ENCODE assay signal across 1 cellular context in genomic region chr1:38013027-38013588, GRCh38.
TF ChIP-seq lines count a peak whose summit lies in the region.

No MANE protein-coding gene starts in this region.

TF ChIP-seq in K562, 482 proteins besides CTCF, POLR2A, EP300 and RAD21 (continued from another document and continues in another):
- TF ChIP-seq, protein P1, sequence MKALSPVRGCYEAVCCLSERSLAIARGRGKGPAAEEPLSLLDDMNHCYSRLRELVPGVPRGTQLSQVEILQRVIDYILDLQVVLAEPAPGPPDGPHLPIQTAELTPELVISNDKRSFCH (CRISPR knock-in tag; IDR thresholded peaks at IDR 0.05): no peak
- TF ChIP-seq, protein P1 (tag; IDR thresholded peaks at IDR 0.05): no peak
- TF ChIP-seq AFF1 (IDR thresholded peaks at IDR 0.05; ENCODE audit: low read depth in 1 of 2, partially characterized antibody in 2 of 2): no peak
- TF ChIP-seq, protein P2, sequence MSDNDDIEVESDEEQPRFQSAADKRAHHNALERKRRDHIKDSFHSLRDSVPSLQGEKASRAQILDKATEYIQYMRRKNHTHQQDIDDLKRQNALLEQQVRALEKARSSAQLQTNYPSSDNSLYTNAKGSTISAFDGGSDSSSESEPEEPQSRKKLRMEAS (CRISPR knock-in tag; IDR thresholded peaks at IDR 0.05): no peak
- no peak for TF ChIP-seq DNMT1 (IDR thresholded peaks at IDR 0.05)
- TF ChIP-seq ZNF592 (IDR thresholded peaks at IDR 0.05): no peak
- no peak for TF ChIP-seq SLC30A9 (CRISPR knock-in tag; IDR thresholded peaks at IDR 0.05)
- TF ChIP-seq ZNF318 (IDR thresholded peaks at IDR 0.05; ENCODE audit: borderline replicate concordance in 1 of 2, low read depth in 1 of 2): no peak
- no peak for TF ChIP-seq ZNF354B (CRISPR knock-in tag; IDR thresholded peaks at IDR 0.05)
- TF ChIP-seq GTF2F1 (IDR thresholded peaks at IDR 0.05; ENCODE audit: low read depth, low read length): no peak
- TF ChIP-seq ZNF518B (CRISPR knock-in tag; IDR thresholded peaks at IDR 0.05): no peak
- no peak for TF ChIP-seq DMBX1 (CRISPR knock-in tag; IDR thresholded peaks at IDR 0.05; ENCODE audit: borderline replicate concordance)
- no peak for TF ChIP-seq CGGBP1 (CRISPR knock-in tag; IDR thresholded peaks at IDR 0.05)
- no peak for TF ChIP-seq MEF2A (IDR thresholded peaks at IDR 0.05; ENCODE audit: control insufficient read depth, low read depth, low read length)
- TF ChIP-seq ZNF561 (CRISPR knock-in tag; conservative IDR thresholded peaks at IDR 0.05): no peak
- TF ChIP-seq POLR2B (IDR thresholded peaks at IDR 0.05; ENCODE audit: low read depth, partially characterized antibody): no peak
- TF ChIP-seq XRCC3 (IDR thresholded peaks at IDR 0.05): no peak
- TF ChIP-seq ILF3 (IDR thresholded peaks at IDR 0.05; ENCODE audit: borderline replicate concordance): no peak; the same call in 1 of the 2 replicates
- TF ChIP-seq ZBTB43 (CRISPR knock-in tag; IDR thresholded peaks at IDR 0.05): no peak; the same call in 1 of the 2 replicates
- TF ChIP-seq ZNF408 (CRISPR knock-in tag; IDR thresholded peaks at IDR 0.05; ENCODE audit: low read depth): no peak
- TF ChIP-seq ZC3H8 (IDR thresholded peaks at IDR 0.05): no peak
- no peak for TF ChIP-seq PURB (CRISPR knock-in tag; IDR thresholded peaks at IDR 0.05; ENCODE audit: low read depth)
- TF ChIP-seq SMAD3 (CRISPR knock-in tag; conservative IDR thresholded peaks at IDR 0.05): no peak
- TF ChIP-seq U2AF2 (optimal IDR thresholded peaks at IDR 0.05; ENCODE audit: low read depth, low read length): no peak
- no peak for TF ChIP-seq SMAD1 (IDR thresholded peaks at IDR 0.05; ENCODE audit: low read depth, low read length, partially characterized antibody)
- peak; percentile 15 for TF ChIP-seq MEIS2 (IDR thresholded peaks at IDR 0.05; ENCODE audit: partially characterized antibody)
- no peak for TF ChIP-seq SRSF3 (IDR thresholded peaks at IDR 0.05; ENCODE audit: insufficient read depth, low read length)
- TF ChIP-seq, protein P3, sequence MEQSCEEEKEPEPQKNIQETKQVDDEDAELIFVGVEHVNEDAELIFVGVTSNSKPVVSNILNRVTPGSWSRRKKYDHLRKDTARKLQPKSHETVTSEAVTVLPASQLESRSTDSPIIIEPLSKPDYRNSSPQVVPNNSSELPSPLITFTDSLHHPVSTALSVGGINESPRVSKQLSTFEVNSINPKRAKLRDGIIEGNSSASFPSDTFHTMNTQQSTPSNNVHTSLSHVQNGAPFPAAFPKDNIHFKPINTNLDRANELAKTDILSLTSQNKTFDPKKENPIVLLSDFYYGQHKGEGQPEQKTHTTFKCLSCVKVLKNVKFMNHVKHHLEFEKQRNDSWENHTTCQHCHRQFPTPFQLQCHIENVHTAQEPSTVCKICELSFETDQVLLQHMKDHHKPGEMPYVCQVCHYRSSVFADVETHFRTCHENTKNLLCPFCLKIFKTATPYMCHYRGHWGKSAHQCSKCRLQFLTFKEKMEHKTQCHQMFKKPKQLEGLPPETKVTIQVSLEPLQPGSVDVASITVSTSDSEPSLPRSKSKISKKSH (CRISPR knock-in tag; IDR thresholded peaks at IDR 0.05): no peak
- TF ChIP-seq HOXB6 (CRISPR knock-in tag; IDR thresholded peaks at IDR 0.05; ENCODE audit: borderline replicate concordance): no peak
- no peak for TF ChIP-seq E2F3 (CRISPR knock-in tag; IDR thresholded peaks at IDR 0.05)
- no peak for TF ChIP-seq ZNF79 (CRISPR knock-in tag; IDR thresholded peaks at IDR 0.05; ENCODE audit: low read depth)
- TF ChIP-seq STAG1 (CRISPR knock-in tag; IDR thresholded peaks at IDR 0.05; ENCODE audit: borderline replicate concordance): no peak
- TF ChIP-seq LCOR (CRISPR knock-in tag; IDR thresholded peaks at IDR 0.05): no peak
- TF ChIP-seq POLR2G (IDR thresholded peaks at IDR 0.05; ENCODE audit: low read depth, low read length): no peak
- TF ChIP-seq ZBTB7A (IDR thresholded peaks at IDR 0.05; ENCODE audit: borderline replicate concordance, control insufficient read depth, low read depth, low read length): no peak
- no peak for TF ChIP-seq BHLHE40 (IDR thresholded peaks at IDR 0.05; ENCODE audit: low read length)
